Comparison of ENCODE assay signal across 8 cellular contexts in genomic region chr16:28291651-28292626, GRCh38. TPM values are rescaled to one million over a fixed set of nuclear protein-coding genes. Genes with fewer than 3 reads are reported as not detected.
A peak's percentile ranks its signal among the peaks of the same experiment; 100 is the strongest.
DNase-seq lines count a peak whose midpoint lies in the region; ATAC-seq, FAIRE-seq and TF ChIP-seq lines count a peak whose summit lies in the region.

Gene SBK1 (plus strand): TSS chr16:28292525. CDS start chr16:28317392, 24,867 bp downstream.

- TF ChIP-seq EP300 in A549 (IDR thresholded peaks at IDR 0.05) = no peak

- peaks cover 0 to 28% of the 10 kb centered on the region in 2 donors for H3K27me3 ChIP-seq in left lung

- TF ChIP-seq POLR2A in A549 (IDR thresholded peaks at IDR 0.05; ENCODE audit: low read length) = no peak

- H3K4me2 ChIP-seq in A549 = peak within 1 kb of the TSS; percentile 100

- TF ChIP-seq RAD21 in A549 (conservative IDR thresholded peaks at IDR 0.05 in 1 of 2, IDR thresholded peaks at IDR 0.05 in 1 of 2) = no peak

- H3K27ac ChIP-seq in A549 (peak within 1 kb of the TSS; percentile 82 to 87), cingulate gyrus (ENCODE audit: low read depth, low read length) (peak within 1 kb of the TSS; percentile 41), left lung (peak within 1 kb of the TSS in 1 of 2 donors; percentile 41)

- POLR2A ChIA-PET in A549 (lab: Yijun Ruan, JAX) = interaction anchor here (0.6 kb wide), 1 partner anchor 23 kb away, joined by 4 read pairs; no protein-coding TSS in a partner anchor

- H3K4me3 ChIP-seq in A549 = peak within 1 kb of the TSS; percentile 89
- H3K4me3 ChIP-seq in left lung = peak within 1 kb of the TSS; percentile 46 to 50

- H3K9me3 ChIP-seq in A549 = no peaks in the 10 kb centered on the region
- no peaks in the 10 kb centered on the region for H3K9me3 ChIP-seq in left lung

- CTCF ChIA-PET in A549 (lab: Yijun Ruan, JAX) = interaction anchor here (1.5 to 42.1 kb wide), 3 partner anchors 1 to 324 kb away, joined by 3 to 864 read pairs (median 864); partner anchors contain the start of gene SBK1

- 13% methylated on average over 16 of the region's 88 CpGs for whole genome bisulfite sequencing in A549 (ENCODE audit: missing lambda C conversion rate)

- peak; percentile 84 to 85 for ATAC-seq in A549
- ATAC-seq in GM18907 (IDR thresholded peaks at IDR 0.05; ENCODE audit: unreplicated experiment) = peak; percentile 86
- peak; percentile 95 for ATAC-seq in HG03280 (IDR thresholded peaks at IDR 0.05; ENCODE audit: unreplicated experiment)
- peak; percentile 96 for ATAC-seq in left lung

- DNase-seq in A549 (ENCODE audit: low read depth in 1 of 2, low spot score in 1 of 2) (peak; percentile 65 to 92), NCI-H460 (ENCODE audit: extremely low read depth, low read depth) (peak; percentile 63), left lung (peak; percentile 66 to 90)
- peak; percentile 80 to 83 for DNase-seq in activated CD4-positive, alpha-beta T cell treated with anti-CD3 and anti-CD28 coated beads for 4 hours
- peak; percentile 71 to 81 for DNase-seq in stimulated activated CD4-positive, alpha-beta T cell treated with anti-CD3 and anti-CD28 coated beads, Interleukin-2, amount 100 ng/mL, for 48 hours

- intact Hi-C loops in left lung (cut with DNase I) = no loop called here

- no peaks in the 10 kb centered on the region for H3K36me3 ChIP-seq in left lung

- FAIRE-seq in A549 (lab: Jason Lieb, UNC) = no peak

- no peak for TF ChIP-seq CTCF in A549 (IDR thresholded peaks at IDR 0.05)
- TF ChIP-seq CTCF in left lung (IDR thresholded peaks at IDR 0.05) = no peak

- H3K4me1 ChIP-seq in A549 = peaks cover 13% of the 10 kb centered on the region
- H3K4me1 ChIP-seq in left lung = peaks cover 4 to 12% of the 10 kb centered on the region in 2 donors

TF ChIP-seq in A549, 52 proteins besides CTCF, POLR2A, EP300 and RAD21:
- TF ChIP-seq MAX (IDR thresholded peaks at IDR 0.05) (peak; percentile 48; the same call in 1 of the 2 replicates), NR3C1 (IDR thresholded peaks at IDR 0.05) (no peak)

RNA-seq across cellular contexts. Expression of gene SBK1, which starts in this region (rescaled TPM):
- polyA plus RNA-seq in A549 (2011; rRNA removed) (0.13 and 0.20 TPM in 2 replicates), A549 (2017; fragmentation: RNase III; extraction: RNeasy Plus Mini Kit Qiagen cat#74134 plus additional on column Dnase treatment) (0.28 to 0.45 TPM (median 0.43 TPM) in 3 replicates)
- 0.16 and 0.29 TPM in 2 replicates for polyA plus RNA-seq in A549 (2012; cell fraction: cytosol; rRNA removed)
- 0.39 and 0.44 TPM in 2 replicates for polyA plus RNA-seq in A549 (2012; cell fraction: nucleus; rRNA removed)
- polyA minus RNA-seq in A549 (2011; rRNA and poly(A)+ RNA removed) = 0.24 and 0.33 TPM in 2 replicates
- total RNA-seq in NCI-H460 (2014; rRNA removed; shearing (Covaris generic)) = 0.05 and 0.09 TPM in 2 replicates
- 0.11 TPM in 1 of 2 replicates, not detected in the other for polyA plus RNA-seq in NCI-H460 (2014; cell fraction: nucleus; rRNA removed)
- total RNA-seq in left lung = 1 to 10 TPM; 1.7 to 2.8 TPM

Comparison
In these comparisons a context has a peak if more than half of its experiments do, and no peak if none do; other contexts are left out.
1. Peak in DNase-seq, ATAC-seq, H3K4me3 ChIP-seq, H3K27ac ChIP-seq and H3K4me2 ChIP-seq in A549; RNA of the gene not detected or under 1 TPM.
2. Peak in DNase-seq in NCI-H460; RNA of the gene not detected or under 1 TPM.